ENCODE assay signal across 8 cellular contexts in genomic region chr20:39885975-39886649, GRCh38.
DNase-seq lines count a peak whose midpoint lies in the region; TF ChIP-seq lines count a peak whose summit lies in the region.

No MANE protein-coding gene starts in this region.

- no peaks in the 10 kb centered on the region for H3K9me3 ChIP-seq in WERI-Rb-1 (ENCODE audit: severe bottlenecking)
- no peaks in the 10 kb centered on the region for H3K9me3 ChIP-seq in cardiac muscle cell (ENCODE audit: low read depth)

- H3K27me3 ChIP-seq in WERI-Rb-1 (ENCODE audit: insufficient read depth, low read depth, severe bottlenecking) = peaks cover 13% of the 10 kb centered on the region
- no peaks in the 10 kb centered on the region for H3K27me3 ChIP-seq in cardiac muscle cell

- H3K27ac ChIP-seq in WERI-Rb-1 = no peak overlapping the region
- H3K27ac ChIP-seq in cardiac muscle cell = no peak overlapping the region

- TF ChIP-seq CTCF in WERI-Rb-1 (IDR thresholded peaks at IDR 0.05; ENCODE audit: low read depth, low read length) (peak; percentile 58), cardiac muscle cell (IDR thresholded peaks at IDR 0.05; ENCODE audit: low read depth, low read length) (peak; percentile 66), retinal pigment epithelial cell (conservative IDR thresholded peaks at IDR 0.05; ENCODE audit: low read depth, low read length) (peak; percentile 55)

- peaks cover 16% of the 10 kb centered on the region for H3K4me1 ChIP-seq in cardiac muscle cell (ENCODE audit: low read depth)

- DNase-seq in DMS 273 (lab: John Stamatoyannopoulos, UW; ENCODE audit: unreplicated experiment) (peak; percentile 70), DMS 273 treated with DMSO at 0.1 percent for 48 hours (lab: John Stamatoyannopoulos, UW) (no peak), Kasumi-1 (lab: John Stamatoyannopoulos, UW) (peak; percentile 32 to 42), WERI-Rb-1 (peak; percentile 25), cardiac muscle cell (ENCODE audit: low read depth in 1 of 2, low spot score in 1 of 2) (peak; percentile 63 to 78), retinal pigment epithelial cell (ENCODE audit: low read depth) (peak; percentile 4), NCI-H1105 treated with DMSO at 0.1 percent for 48 hours (lab: John Stamatoyannopoulos, UW) (no peak), COR-L47 (lab: John Stamatoyannopoulos, UW) (no peak)

- H3K4me3 ChIP-seq in WERI-Rb-1 (ENCODE audit: low read depth, low read length) (no peak overlapping the region), cardiac muscle cell (no peak overlapping the region), retinal pigment epithelial cell (ENCODE audit: low read length) (no peak overlapping the region)

- H3K36me3 ChIP-seq in WERI-Rb-1 (no peaks in the 10 kb centered on the region), cardiac muscle cell (no peaks in the 10 kb centered on the region)

Comparison
In these comparisons a context has a peak if more than half of its experiments do, and no peak if none do; other contexts are left out.
1. DNase-seq: peak in DMS 273 (single experiment), Kasumi-1 (2 of 2), WERI-Rb-1 (single experiment), cardiac muscle cell (2 of 2) and retinal pigment epithelial cell (single experiment); none in DMS 273 treated with DMSO at 0.1 percent for 48 hours (single experiment), NCI-H1105 treated with DMSO at 0.1 percent for 48 hours (single experiment) and COR-L47 (single experiment).
2. Peak in every context shown above with its lines, with median percentiles within 50 percentile points of each other: CTCF ChIP-seq.